ENCODE assay signal across 10 cellular contexts in genomic region chr5:129763651-129764050, GRCh38. TPM values are rescaled to one million over a fixed set of nuclear protein-coding genes. Genes with fewer than 3 reads are reported as not detected.
"Had no signal": no experiment of that assay in that cellular context is flagged by ENCODE, and none has a peak within 500 bp of the region (broad histone marks: within the 10 kb centered on the region; RNA-seq: fewer than 3 reads in every experiment).

No MANE protein-coding gene starts in this region.

- H3K4me3 ChIP-seq: K562 had no signal

- ATAC-seq: HepG2, K562 had no signal

- H3K4me3 Mint-ChIP-seq: IgD-negative memory B cell had no signal

- H3K36me3 Mint-ChIP-seq: IgD-negative memory B cell had no signal

- FAIRE-seq: HepG2, HTR-8/SVneo, K562 had no signal

- H3K27ac ChIP-seq: HL-60 had no signal

- H3K9me3 Mint-ChIP-seq: IgD-negative memory B cell had no signal

- DNase-seq: IMR-90, KBM-7, KG1 had no signal

- H3K27ac Mint-ChIP-seq: IgD-negative memory B cell had no signal

RNA-seq across cellular contexts. Expression of gene MINAR2, which starts 15.8 kb away (rescaled TPM):
- total RNA-seq: HepG2, HT-29, HT1080, IMR-90, K562 had no signal
- polyA plus RNA-seq: HepG2, IgD-negative memory B cell, IMR-90, K562 had no signal
